Comparison of ENCODE assay signal across 22 cellular contexts in the genomic region with DNA sequence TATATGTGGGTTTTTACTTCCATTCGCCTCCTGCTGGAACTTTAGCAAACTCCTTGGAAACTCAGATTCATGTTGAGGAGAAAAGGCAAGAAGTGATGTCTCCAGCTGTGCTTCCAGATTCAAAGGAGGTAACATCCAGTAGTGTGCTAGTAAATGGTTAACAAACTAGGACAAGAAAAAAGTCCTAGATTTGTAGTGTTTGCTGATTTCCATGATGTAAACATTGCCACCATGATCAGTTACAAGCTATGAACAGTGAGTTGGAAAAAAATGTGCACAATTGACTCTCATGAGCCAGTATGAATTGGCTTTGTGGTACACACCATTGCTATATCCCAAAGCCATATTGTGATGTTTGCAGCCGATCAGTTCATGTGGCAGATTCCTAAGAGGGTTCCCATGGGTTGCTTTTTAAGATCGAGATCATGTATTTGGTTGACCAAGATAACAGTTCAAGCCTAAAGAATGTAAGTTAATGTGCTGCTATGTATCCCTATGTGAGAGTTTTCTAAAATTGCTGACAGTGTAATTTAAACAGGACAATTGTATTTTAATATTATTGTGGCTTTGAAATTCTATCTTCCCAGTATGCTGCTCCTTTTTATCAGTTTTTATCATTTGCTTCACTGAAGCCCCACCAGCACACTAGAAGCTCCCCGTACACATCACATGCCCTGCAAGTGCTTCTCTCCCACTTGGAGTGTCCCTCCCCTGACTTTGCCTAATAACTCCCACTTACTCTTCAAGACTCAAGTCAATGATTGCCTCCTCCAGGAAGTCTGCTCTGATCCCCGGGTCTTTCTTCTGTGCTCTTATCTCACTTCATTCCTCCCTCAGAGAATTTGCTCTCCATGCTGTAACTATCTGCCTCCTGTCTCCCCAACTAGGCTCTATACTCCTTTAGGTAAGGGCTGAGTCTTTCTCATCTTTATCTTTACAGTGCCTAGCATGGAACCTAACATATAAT.
DNase-seq lines count a peak whose midpoint lies in the region; FAIRE-seq and TF ChIP-seq lines count a peak whose summit lies in the region.
"Had no signal": no experiment of that assay in that cellular context is flagged by ENCODE, and none has a peak within 500 bp of the region (broad histone marks: within the 10 kb centered on the region; RNA-seq: fewer than 3 reads in every experiment).

No MANE protein-coding gene starts in this region.

- 69% methylated on average over 5 of the region's 5 CpGs for WGBS in hepatocyte (ENCODE audit: low lambda C conversion rate, missing lambda C conversion rate)
- WGBS in small intestine, 3 donors: 88 to 89% (median 89%) methylated on average over 5 of the region's 5 CpGs

- no peak overlapping the region for H3K4me3 Mint-ChIP-seq in MCF 10A (ENCODE audit: unreplicated experiment)
- no peak overlapping the region for H3K4me3 Mint-ChIP-seq in chondrocyte (ENCODE audit: unreplicated experiment)
- H3K4me3 Mint-ChIP-seq in neural progenitor cell: no peak overlapping the region

- H3K79me2 ChIP-seq in hepatocyte (no peaks in the 10 kb centered on the region), neural progenitor cell (ENCODE audit: low read depth) (no peaks in the 10 kb centered on the region)

- H4K20me1 ChIP-seq in hepatocyte (ENCODE audit: insufficient read depth, poor library complexity, severe bottlenecking) (no peaks in the 10 kb centered on the region), neural progenitor cell (ENCODE audit: low read depth) (no peaks in the 10 kb centered on the region)

- CTCF ChIA-PET in MCF 10A (lab: Yijun Ruan, JAX): no interaction called here

- no peak overlapping the region for H2AFZ ChIP-seq in hepatocyte
- H2AFZ ChIP-seq in neural progenitor cell (replicated peaks): no peak overlapping the region

- no peaks in the 10 kb centered on the region for H3K9me2 ChIP-seq in hepatocyte (replicated peaks; ENCODE audit: insufficient read depth)

- H3F3A ChIP-seq in neural progenitor cell (ENCODE audit: low read depth): no peaks in the 10 kb centered on the region

- TF ChIP-seq CTCF in MCF 10A (IDR thresholded peaks at IDR 0.05; ENCODE audit: unreplicated experiment) (no peak), breast epithelium (IDR thresholded peaks at IDR 0.05) (no peak), chondrocyte (IDR thresholded peaks at IDR 0.05) (peak; percentile 30), hepatocyte (IDR thresholded peaks at IDR 0.05; ENCODE audit: poor library complexity) (no peak), neural progenitor cell (IDR thresholded peaks at IDR 0.05) (no peak)

- POLR2A ChIA-PET in MCF 10A (lab: Yijun Ruan, JAX): interaction anchor here (0.8 to 1.8 kb wide), 2 partner anchors 16 to 43 kb away, joined by 3 to 8 read pairs; no protein-coding TSS in a partner anchor

- H3K27me3 ChIP-seq in breast epithelium: no peaks in the 10 kb centered on the region
- no peaks in the 10 kb centered on the region for H3K27me3 ChIP-seq in hepatocyte
- H3K27me3 ChIP-seq in neural progenitor cell: no peaks in the 10 kb centered on the region
- H3K27me3 ChIP-seq in small intestine (ENCODE audit: control insufficient read depth in 2 of 2, insufficient read depth in 2 of 2, low read length in 2 of 2): no peaks in the 10 kb centered on the region
- H3K27me3 ChIP-seq: SJCRH30 had no signal

- H3K4me1 ChIP-seq in breast epithelium (peaks cover 0 to 5% of the 10 kb centered on the region in 2 donors), hepatocyte (ENCODE audit: insufficient read depth) (peaks cover 15% of the 10 kb centered on the region), neural progenitor cell (no peaks in the 10 kb centered on the region), small intestine (ENCODE audit: control insufficient read depth in 2 of 2, insufficient read depth in 1 of 2, low read depth in 1 of 2, low read length in 1 of 2) (no peaks in the 10 kb centered on the region)

- FAIRE-seq in small intestine (lab: Jason Lieb, UNC): no peak
- FAIRE-seq: GM19239, H54, HTR-8/SVneo had no signal

- no peaks in the 10 kb centered on the region for H3K9me3 Mint-ChIP-seq in MCF 10A (ENCODE audit: unreplicated experiment)
- H3K9me3 Mint-ChIP-seq in chondrocyte (ENCODE audit: low read depth): peaks cover 5% of the 10 kb centered on the region
- peaks cover 2% of the 10 kb centered on the region for H3K9me3 Mint-ChIP-seq in neural progenitor cell

- no peak for DNase-seq in MCF 10A (ENCODE audit: unreplicated experiment)
- no peak for DNase-seq in breast epithelium (ENCODE audit: low spot score in 2 of 2)
- no peak for DNase-seq in chondrocyte (ENCODE audit: low spot score)
- no peak for DNase-seq in hepatocyte (ENCODE audit: low spot score)
- no peak for DNase-seq in NCI-H69 (lab: John Stamatoyannopoulos, UW)
- DNase-seq in neural progenitor cell (ENCODE audit: low spot score): no peak
- no peak for DNase-seq in small intestine
- DNase-seq in activated CD8-positive, alpha-beta memory T cell treated with anti-CD3 and anti-CD28 coated beads for 24 hours: no peak
- DNase-seq: 8988T, C1 segment of cervical spinal cord, EL, MV-4-11, NCI-H1417, NCI-H187 treated with DMSO at 0.1 percent for 48 hours, NCI-H774, PC-3, SJCRH30 had no signal

- BruUV-seq in MCF 10A (replicated peaks; lab: Mats Ljungman, UMichigan): no TSS peak

- TF ChIP-seq POLR2A in breast epithelium (IDR thresholded peaks at IDR 0.05): no peak

- H3K9ac ChIP-seq in neural progenitor cell: no peak overlapping the region

- H3K27ac Mint-ChIP-seq in MCF 10A (ENCODE audit: low read depth, unreplicated experiment): peak overlapping the region; percentile 44
- no peak overlapping the region for H3K27ac Mint-ChIP-seq in chondrocyte (ENCODE audit: unreplicated experiment)
- no peak overlapping the region for H3K27ac Mint-ChIP-seq in neural progenitor cell

- H3K27me3 Mint-ChIP-seq in MCF 10A (ENCODE audit: insufficient read depth, unreplicated experiment): no peaks in the 10 kb centered on the region
- H3K27me3 Mint-ChIP-seq in chondrocyte (ENCODE audit: low read depth): no peaks in the 10 kb centered on the region
- no peaks in the 10 kb centered on the region for H3K27me3 Mint-ChIP-seq in neural progenitor cell (ENCODE audit: insufficient read depth, low read depth)

- H3K4me3 ChIP-seq in breast epithelium (no peak overlapping the region), hepatocyte (no peak overlapping the region), neural progenitor cell (no peak overlapping the region), small intestine (ENCODE audit: low read depth in 1 of 2, low read length in 2 of 2) (no peak overlapping the region)
- H3K4me3 ChIP-seq: SJCRH30 had no signal

- H3K36me3 Mint-ChIP-seq in MCF 10A (ENCODE audit: insufficient read depth, unreplicated experiment): peaks cover 47% of the 10 kb centered on the region
- peaks cover 19% of the 10 kb centered on the region for H3K36me3 Mint-ChIP-seq in chondrocyte (ENCODE audit: low read depth)
- H3K36me3 Mint-ChIP-seq in neural progenitor cell: peaks cover 11% of the 10 kb centered on the region

- no peaks in the 10 kb centered on the region for H3K9me3 ChIP-seq in breast epithelium
- no peaks in the 10 kb centered on the region for H3K9me3 ChIP-seq in hepatocyte (ENCODE audit: low read depth)
- H3K9me3 ChIP-seq in neural progenitor cell (ENCODE audit: low read depth): no peaks in the 10 kb centered on the region
- no peaks in the 10 kb centered on the region for H3K9me3 ChIP-seq in small intestine (ENCODE audit: control insufficient read depth, low read depth)
- H3K9me3 ChIP-seq: SJCRH30 had no signal

- no peak overlapping the region for H3K27ac ChIP-seq in breast epithelium
- peak overlapping the region; percentile 39 for H3K27ac ChIP-seq in hepatocyte
- no peak overlapping the region for H3K27ac ChIP-seq in neural progenitor cell
- H3K27ac ChIP-seq in small intestine (ENCODE audit: low read depth in 1 of 2, low read length in 1 of 2): no peak overlapping the region
- H3K27ac ChIP-seq: HL-60, RWPE1, SJCRH30 had no signal

- intact Hi-C loops in MCF 10A (cut with micrococcal nuclease) (no loop called here), breast epithelium (cut with DNase I; ENCODE audit: low total_unique reads) (no loop called here)

- H3K4me1 Mint-ChIP-seq in MCF 10A (ENCODE audit: insufficient read depth, unreplicated experiment) (peaks cover 34% of the 10 kb centered on the region), chondrocyte (ENCODE audit: low read depth) (peaks cover 10% of the 10 kb centered on the region), neural progenitor cell (peaks cover 3% of the 10 kb centered on the region)

- H3K36me3 ChIP-seq in breast epithelium (no peaks in the 10 kb centered on the region), hepatocyte (replicated peaks; ENCODE audit: insufficient read depth, low read depth) (no peaks in the 10 kb centered on the region), neural progenitor cell (no peaks in the 10 kb centered on the region), small intestine (ENCODE audit: control insufficient read depth in 2 of 2, insufficient read depth in 2 of 2, low read length in 2 of 2) (peaks cover 5 to 10% of the 10 kb centered on the region in 2 donors)
- H3K36me3 ChIP-seq: SJCRH30 had no signal

- no peak overlapping the region for H3K4me2 ChIP-seq in hepatocyte
- no peak overlapping the region for H3K4me2 ChIP-seq in neural progenitor cell
